1 cellular context compared by ENCODE assay signal in genomic region chr11:57787205-57787604, GRCh38.
TF ChIP-seq lines count a peak whose summit lies in the region.

No MANE protein-coding gene starts in this region.

TF ChIP-seq in HCT116, 20 proteins besides CTCF, POLR2A, EP300 and RAD21 (continued from another document):
- TF ChIP-seq ZBTB33 (IDR thresholded peaks at IDR 0.05; ENCODE audit: extremely low read depth, insufficient replicate concordance, low read length) (no peak), ELF1 (IDR thresholded peaks at IDR 0.05; ENCODE audit: borderline replicate concordance, low read depth) (no peak), EZH2phosphoT487 (IDR thresholded peaks at IDR 0.05; ENCODE audit: borderline replicate concordance) (no peak), FOSL1 (IDR thresholded peaks at IDR 0.05; ENCODE audit: low read depth) (no peak), ZNF274 (IDR thresholded peaks at IDR 0.05; ENCODE audit: low read depth, low read length) (no peak), CEBPB (IDR thresholded peaks at IDR 0.05; ENCODE audit: low read depth) (no peak), TCF7L2 (IDR thresholded peaks at IDR 0.05; ENCODE audit: borderline replicate concordance, extremely low read depth, insufficient read depth, insufficient read length) (no peak), POLR2AphosphoS5 (IDR thresholded peaks at IDR 0.05; ENCODE audit: low read depth, low read length) (no peak), MAX (IDR thresholded peaks at IDR 0.05) (no peak), EGR1 (IDR thresholded peaks at IDR 0.05; ENCODE audit: low read depth) (no peak), REST (IDR thresholded peaks at IDR 0.05; ENCODE audit: low read depth) (no peak), JUND (IDR thresholded peaks at IDR 0.05) (no peak), ZFX (IDR thresholded peaks at IDR 0.05) (no peak), EZH2 (IDR thresholded peaks at IDR 0.05) (no peak)
- TF ChIP-seq, protein P1, sequence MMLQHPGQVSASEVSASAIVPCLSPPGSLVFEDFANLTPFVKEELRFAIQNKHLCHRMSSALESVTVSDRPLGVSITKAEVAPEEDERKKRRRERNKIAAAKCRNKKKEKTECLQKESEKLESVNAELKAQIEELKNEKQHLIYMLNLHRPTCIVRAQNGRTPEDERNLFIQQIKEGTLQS (IDR thresholded peaks at IDR 0.05): no peak
